In genomic region chr10:81213360-81213759, GRCh38 we compare ENCODE assay signal across 1 cellular context.
TF ChIP-seq lines count a peak whose summit lies in the region.

No MANE protein-coding gene starts in this region.

TF ChIP-seq in HepG2, 621 proteins besides CTCF, POLR2A, EP300 and RAD21 (continued from another document):
- no peak for TF ChIP-seq TP53 (CRISPR knock-in tag; conservative IDR thresholded peaks at IDR 0.05)
- TF ChIP-seq HNF4A (CRISPR knock-in tag; IDR thresholded peaks at IDR 0.05): no peak
